Comparison of ENCODE assay signal across 8 cellular contexts in genomic region chrX:107894038-107894437, GRCh38.
A peak's percentile ranks its signal among the peaks of the same experiment; 100 is the strongest.
DNase-seq lines count a peak whose midpoint lies in the region; ATAC-seq and TF ChIP-seq lines count a peak whose summit lies in the region.

No MANE protein-coding gene starts in this region.

- intact Hi-C loops in OCI-LY7 (cut with micrococcal nuclease; ENCODE audit: unreplicated experiment) = loop anchor here (5.0 to 10.0 kb wide), 3 partner anchors 117 to 999 kb away; partner anchors contain the start of genes NCBP2L and TSC22D3
- intact Hi-C loops in breast epithelium (cut with DNase I; ENCODE audit: low total_unique reads) = no loop called here
- intact Hi-C loops in right lobe of liver (cut with DNase I) = no loop called here

- H2AFZ ChIP-seq in OCI-LY7 (ENCODE audit: low read length) = no peak overlapping the region

- no peak for TF ChIP-seq POLR2A in breast epithelium (IDR thresholded peaks at IDR 0.05)
- no peak for TF ChIP-seq POLR2A in right lobe of liver (IDR thresholded peaks at IDR 0.05)

- H3K36me3 ChIP-seq in OCI-LY7 (ENCODE audit: insufficient read depth, low read length) (no peaks in the 10 kb centered on the region), breast epithelium (no peaks in the 10 kb centered on the region), right lobe of liver (no peaks in the 10 kb centered on the region)

- ATAC-seq in GM18502 (IDR thresholded peaks at IDR 0.05; ENCODE audit: poor library complexity, unreplicated experiment) (peak; percentile 85), HG03432 (IDR thresholded peaks at IDR 0.05; ENCODE audit: unreplicated experiment) (peak; percentile 65), right lobe of liver (peak; percentile 71 to 81 (median 75))

- no peaks in the 10 kb centered on the region for H3K79me2 ChIP-seq in OCI-LY7 (ENCODE audit: insufficient read depth, low read depth, low read length)

- TF ChIP-seq CTCF in OCI-LY7 (conservative IDR thresholded peaks at IDR 0.05; ENCODE audit: low read length) (peak; percentile 77), breast epithelium (IDR thresholded peaks at IDR 0.05) (peak in 2 of 3 donors; percentile 34 to 61), right lobe of liver (IDR thresholded peaks at IDR 0.05) (peak; percentile 66 to 68 (median 66))

- no peaks in the 10 kb centered on the region for H4K20me1 ChIP-seq in OCI-LY7 (ENCODE audit: insufficient read depth, low read length)

- no TSS peak for BruUV-seq in OCI-LY7 (replicated peaks; lab: Mats Ljungman, UMichigan)

- no peaks in the 10 kb centered on the region for H3K4me1 ChIP-seq in OCI-LY7 (ENCODE audit: insufficient read depth, low read length, poor library complexity, severe bottlenecking)
- H3K4me1 ChIP-seq in breast epithelium = no peaks in the 10 kb centered on the region
- H3K4me1 ChIP-seq in right lobe of liver = no peaks in the 10 kb centered on the region

- H3K4me3 ChIP-seq in OCI-LY7 (ENCODE audit: low read depth, low read length, poor library complexity, severe bottlenecking) = no peak overlapping the region
- H3K4me3 ChIP-seq in breast epithelium = no peak overlapping the region
- H3K4me3 ChIP-seq in right lobe of liver = no peak overlapping the region

- POLR2A ChIA-PET in OCI-LY7 (lab: Charles Lee) = no interaction called here

- H3K27me3 ChIP-seq in breast epithelium (peaks cover 0 to 37% of the 10 kb centered on the region in 2 donors), right lobe of liver (no peaks in the 10 kb centered on the region)

- WGBS in right lobe of liver (ENCODE audit: insufficient coverage, low coverage, low lambda C conversion rate, missing lambda C conversion rate) = 27% methylated on average over 4 of the region's 4 CpGs

- no peak overlapping the region for H3K4me2 ChIP-seq in OCI-LY7 (ENCODE audit: low read length)

- DNase-seq in COLO668 (lab: John Stamatoyannopoulos, UW; ENCODE audit: unreplicated experiment) (peak; percentile 33), OCI-LY7 (ENCODE audit: low spot score) (peak; percentile 65), breast epithelium (ENCODE audit: low spot score in 2 of 2) (no peak), right lobe of liver (no peak), occipital lobe (lab: John Stamatoyannopoulos, UW) (no peak), hippocampal formation (lab: John Stamatoyannopoulos, UW) (no peak)

- CTCF ChIA-PET in OCI-LY7 (lab: Charles Lee; ENCODE audit: unreplicated experiment) = no interaction called here

- H3K27ac ChIP-seq in OCI-LY7 (ENCODE audit: low read depth, low read length, poor library complexity, severe bottlenecking) (no peak overlapping the region), breast epithelium (no peak overlapping the region), right lobe of liver (no peak overlapping the region)

- peaks cover 10% of the 10 kb centered on the region; the same call in 1 of the 2 replicates for H3K9me3 ChIP-seq in OCI-LY7 (ENCODE audit: low read length)
- H3K9me3 ChIP-seq in breast epithelium = peaks cover 0 to 4% of the 10 kb centered on the region in 2 donors
- no peaks in the 10 kb centered on the region for H3K9me3 ChIP-seq in right lobe of liver

- no peaks in the 10 kb centered on the region for H3K9me2 ChIP-seq in OCI-LY7 (ENCODE audit: insufficient read depth, low read length)

Comparison
In these comparisons a context has a peak if more than half of its experiments do, and no peak if none do; other contexts are left out.
1. DNase-seq: peak in COLO668 (single experiment) and OCI-LY7 (single experiment); none in breast epithelium (0 of 2), right lobe of liver (0 of 3), occipital lobe (single experiment) and hippocampal formation (0 of 2).
2. Peak in every context shown above with its lines, with median percentiles within 50 percentile points of each other: ATAC-seq and CTCF ChIP-seq.